16 cellular contexts compared by ENCODE assay signal in the genomic region with DNA sequence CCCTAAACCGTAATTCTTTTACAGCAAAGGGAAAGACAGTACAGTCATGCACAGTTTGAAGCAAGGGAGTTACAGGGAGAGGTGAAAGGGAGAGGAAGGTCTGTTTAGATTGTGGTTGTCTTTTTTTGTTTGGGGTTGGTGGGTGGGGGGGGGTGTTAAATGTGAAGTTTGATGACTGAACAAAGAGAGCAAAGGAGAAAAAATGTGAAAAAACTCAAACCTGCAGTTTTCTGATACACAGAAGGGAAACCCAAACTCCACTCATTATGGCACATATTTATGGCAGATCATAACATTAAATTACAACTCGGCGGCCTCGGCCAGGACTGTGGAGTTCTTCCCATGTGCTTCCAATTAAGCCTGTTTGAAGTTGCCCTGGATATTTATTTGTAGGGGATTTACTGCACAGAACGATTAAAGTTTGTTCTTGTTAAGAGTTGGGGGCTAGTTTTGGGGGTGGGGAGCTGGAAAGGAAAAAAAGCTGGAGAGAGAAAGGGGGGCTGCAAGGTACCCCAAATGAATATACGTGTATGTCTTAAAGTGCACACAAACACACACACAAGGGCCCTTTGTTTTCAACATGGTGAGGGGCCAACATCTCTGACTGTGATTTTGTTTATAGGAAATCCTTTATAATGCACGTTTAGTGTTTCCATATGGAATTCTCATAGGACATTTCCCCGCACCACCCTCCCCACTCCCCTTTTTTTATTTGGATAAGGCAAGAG. TPM values are rescaled to one million over a fixed set of nuclear protein-coding genes. Genes with fewer than 3 reads are reported as not detected.
DNase-seq lines count a peak whose midpoint lies in the region; ATAC-seq and TF ChIP-seq lines count a peak whose summit lies in the region.
"Had no signal": no experiment of that assay in that cellular context is flagged by ENCODE, and none has a peak within 500 bp of the region (broad histone marks: within the 10 kb centered on the region; RNA-seq: fewer than 3 reads in every experiment).

No MANE protein-coding gene starts in this region.

- peak overlapping the region; percentile 14 to 57 for H3K27ac ChIP-seq in right atrium auricular region
- peak overlapping the region; percentile 2 for H3K27ac ChIP-seq in mesodermal cell (ENCODE audit: low read depth, low read length, severe bottlenecking)
- peak overlapping the region; percentile 70 for H3K27ac ChIP-seq in vagina
- H3K27ac ChIP-seq in tibial nerve = peak overlapping the region in 2 of 4 donors; percentile 78 to 79

- no peaks in the 10 kb centered on the region for H3K27me3 ChIP-seq in right atrium auricular region
- no peaks in the 10 kb centered on the region for H3K27me3 ChIP-seq in vagina
- no peaks in the 10 kb centered on the region for H3K27me3 ChIP-seq in tibial nerve

- TF ChIP-seq POLR2A in vagina (IDR thresholded peaks at IDR 0.05) = no peak
- no peak for TF ChIP-seq POLR2A in tibial nerve (IDR thresholded peaks at IDR 0.05)

- DNase-seq in right atrium auricular region (ENCODE audit: low spot score) (no peak), Right ventricle myocardium inferior (ENCODE audit: missing footprints) (no peak), astrocyte of the cerebellum (ENCODE audit: low read depth) (peak; percentile 68), vagina (ENCODE audit: extremely low spot score in 2 of 2) (no peak), tibial nerve (ENCODE audit: low spot score in 2 of 2) (no peak), SIG-M5 treated with dmso at 0.1 percent for 504 hours (lab: John Stamatoyannopoulos, UW; ENCODE audit: unreplicated experiment) (no peak)
- DNase-seq: activated CD4-positive, CD25-positive, alpha-beta regulatory T cell; AML-193; central memory CD4-positive, alpha-beta T cell; GDM1; retina had no signal

- H3K4me3 ChIP-seq in right atrium auricular region (no peak overlapping the region), astrocyte of the cerebellum (ENCODE audit: low read depth, low read length) (no peak overlapping the region), mesodermal cell (ENCODE audit: extremely low read depth, insufficient read depth, low read length, poor library complexity, severe bottlenecking) (no peak overlapping the region), vagina (no peak overlapping the region), tibial nerve (no peak overlapping the region)
- H3K4me3 ChIP-seq: lung had no signal

- TF ChIP-seq EP300 in tibial nerve (IDR thresholded peaks at IDR 0.05) = no peak

- H3K36me3 ChIP-seq in right atrium auricular region = no peaks in the 10 kb centered on the region
- no peaks in the 10 kb centered on the region for H3K36me3 ChIP-seq in mesodermal cell (ENCODE audit: control insufficient read depth, insufficient read depth, low read length)
- H3K36me3 ChIP-seq in vagina = no peaks in the 10 kb centered on the region
- H3K36me3 ChIP-seq in tibial nerve = no peaks in the 10 kb centered on the region

- WGBS in mesodermal cell (ENCODE audit: insufficient coverage in 2 of 2), 2 experiments = 100% methylated on average over 1 of the region's 8 CpGs; no CpG with 5 or more reads in 1 of the 2 experiments
- 17 to 33% methylated on average over 8 of the region's 8 CpGs for WGBS in tibial nerve, 2 donors

- in situ Hi-C loops in astrocyte of the cerebellum (cut with HindIII; ENCODE audit: low sequenced_read_pairs) = no loop called here

- H3K9me3 ChIP-seq in right atrium auricular region (peaks cover 0 to 2% of the 10 kb centered on the region in 2 donors), mesodermal cell (ENCODE audit: control insufficient read depth, low read length) (no peaks in the 10 kb centered on the region), vagina (no peaks in the 10 kb centered on the region), tibial nerve (no peaks in the 10 kb centered on the region)

- peaks cover 0 to 29% of the 10 kb centered on the region in 2 donors for H3K4me1 ChIP-seq in right atrium auricular region
- peaks cover 9% of the 10 kb centered on the region for H3K4me1 ChIP-seq in mesodermal cell (ENCODE audit: control insufficient read depth, insufficient read depth, low read length, poor library complexity, severe bottlenecking)
- peaks cover 26% of the 10 kb centered on the region for H3K4me1 ChIP-seq in vagina
- H3K4me1 ChIP-seq in tibial nerve = peaks cover 0 to 33% (median 11%) of the 10 kb centered on the region in 4 donors

- intact Hi-C loops in Right ventricle myocardium inferior (cut with DNase I) (no loop called here), vagina (cut with DNase I) (no loop called here)

- ATAC-seq in Right ventricle myocardium inferior (no peak), GM21825 (IDR thresholded peaks at IDR 0.05; ENCODE audit: unreplicated experiment) (no peak)

- TF ChIP-seq CTCF in right atrium auricular region (IDR thresholded peaks at IDR 0.05) (no peak), astrocyte of the cerebellum (IDR thresholded peaks at IDR 0.05; ENCODE audit: low read depth, low read length, missing control alignments) (no peak), vagina (IDR thresholded peaks at IDR 0.05) (no peak), tibial nerve (IDR thresholded peaks at IDR 0.05) (no peak)

RNA-seq across cellular contexts. Expression of gene SLC14A2, which starts 26.3 kb away (rescaled TPM):
- under 1 TPM in 1 of 2 donors, not detected in 1; 0.12 TPM for total RNA-seq in right atrium auricular region
- total RNA-seq in Right ventricle myocardium inferior = not detected
- 0.07 TPM for polyA plus RNA-seq in mesodermal cell (2013, experiment 1 of 2)
- not detected for polyA plus RNA-seq in mesodermal cell (2013, experiment 2 of 2)
- total RNA-seq in vagina = not detected
- total RNA-seq in tibial nerve = 1 to 10 TPM in 1 of 4 donors, under 1 TPM in 2, not detected in 1; 0.42 to 1.1 (median 0.60) TPM
- total RNA-seq: activated T-helper 1 cell treated with anti-CD3 and anti-CD28 coated beads, Interleukin-12 subunit alpha, Interleukin-12 subunit beta, Interleukin-2, Interleukin-4 antibody, amounts not matched to agents 30 ng/mL and 10 ng/mL and 1 ng/mL, durations not matched to agents 14 hours and 24 hours and 36 hours; frontal cortex had no signal
